In genomic region chr22:20519558-20519957, GRCh38 we compare ENCODE assay signal across 2 cellular contexts.
TF ChIP-seq lines count a peak whose summit lies in the region.

No MANE protein-coding gene starts in this region.

TF ChIP-seq in SK-N-SH, 30 proteins besides CTCF, POLR2A, EP300 and RAD21 (continued from another document):
- no peak for TF ChIP-seq REST (IDR thresholded peaks at IDR 0.05; ENCODE audit: low read depth, low read length)
- no peak for TF ChIP-seq EZH2phosphoT487 (IDR thresholded peaks at IDR 0.05; ENCODE audit: borderline replicate concordance, low read depth)
- no peak for TF ChIP-seq NFIC (IDR thresholded peaks at IDR 0.05; ENCODE audit: borderline replicate concordance)
- no peak for TF ChIP-seq FOXM1 (IDR thresholded peaks at IDR 0.05; ENCODE audit: low read depth)
- TF ChIP-seq, protein P1, sequence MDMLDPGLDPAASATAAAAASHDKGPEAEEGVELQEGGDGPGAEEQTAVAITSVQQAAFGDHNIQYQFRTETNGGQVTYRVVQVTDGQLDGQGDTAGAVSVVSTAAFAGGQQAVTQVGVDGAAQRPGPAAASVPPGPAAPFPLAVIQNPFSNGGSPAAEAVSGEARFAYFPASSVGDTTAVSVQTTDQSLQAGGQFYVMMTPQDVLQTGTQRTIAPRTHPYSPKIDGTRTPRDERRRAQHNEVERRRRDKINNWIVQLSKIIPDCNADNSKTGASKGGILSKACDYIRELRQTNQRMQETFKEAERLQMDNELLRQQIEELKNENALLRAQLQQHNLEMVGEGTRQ (IDR thresholded peaks at IDR 0.05; ENCODE audit: borderline replicate concordance, low read depth, low read length), result no peak
- TF ChIP-seq, protein P2, sequence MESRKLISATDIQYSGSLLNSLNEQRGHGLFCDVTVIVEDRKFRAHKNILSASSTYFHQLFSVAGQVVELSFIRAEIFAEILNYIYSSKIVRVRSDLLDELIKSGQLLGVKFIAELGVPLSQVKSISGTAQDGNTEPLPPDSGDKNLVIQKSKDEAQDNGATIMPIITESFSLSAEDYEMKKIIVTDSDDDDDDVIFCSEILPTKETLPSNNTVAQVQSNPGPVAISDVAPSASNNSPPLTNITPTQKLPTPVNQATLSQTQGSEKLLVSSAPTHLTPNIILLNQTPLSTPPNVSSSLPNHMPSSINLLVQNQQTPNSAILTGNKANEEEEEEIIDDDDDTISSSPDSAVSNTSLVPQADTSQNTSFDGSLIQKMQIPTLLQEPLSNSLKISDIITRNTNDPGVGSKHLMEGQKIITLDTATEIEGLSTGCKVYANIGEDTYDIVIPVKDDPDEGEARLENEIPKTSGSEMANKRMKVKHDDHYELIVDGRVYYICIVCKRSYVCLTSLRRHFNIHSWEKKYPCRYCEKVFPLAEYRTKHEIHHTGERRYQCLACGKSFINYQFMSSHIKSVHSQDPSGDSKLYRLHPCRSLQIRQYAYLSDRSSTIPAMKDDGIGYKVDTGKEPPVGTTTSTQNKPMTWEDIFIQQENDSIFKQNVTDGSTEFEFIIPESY (IDR thresholded peaks at IDR 0.05; ENCODE audit: borderline replicate concordance, low read depth), result no peak
- no peak for TF ChIP-seq TEAD4 (IDR thresholded peaks at IDR 0.05; ENCODE audit: borderline replicate concordance, insufficient read depth)
- no peak for TF ChIP-seq GATA2 (CRISPR knock-in tag; IDR thresholded peaks at IDR 0.05)
- TF ChIP-seq, protein P3, sequence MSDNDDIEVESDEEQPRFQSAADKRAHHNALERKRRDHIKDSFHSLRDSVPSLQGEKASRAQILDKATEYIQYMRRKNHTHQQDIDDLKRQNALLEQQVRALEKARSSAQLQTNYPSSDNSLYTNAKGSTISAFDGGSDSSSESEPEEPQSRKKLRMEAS (IDR thresholded peaks at IDR 0.05; ENCODE audit: low read depth), result no peak

TF ChIP-seq in SK-N-SH treated with all-trans-retinoic acid at 6 μM for 48 hours, 23 proteins besides CTCF, POLR2A, EP300 and RAD21 (continued from another document):
- no peak for TF ChIP-seq POU6F1 (CRISPR knock-in tag; IDR thresholded peaks at IDR 0.05; ENCODE audit: borderline replicate concordance, low read depth)
- no peak for TF ChIP-seq ZFP3 (CRISPR knock-in tag; IDR thresholded peaks at IDR 0.05)
- no peak for TF ChIP-seq OSR1 (CRISPR knock-in tag; IDR thresholded peaks at IDR 0.05)
- TF ChIP-seq CSRNP3 (CRISPR knock-in tag; IDR thresholded peaks at IDR 0.05), result no peak
- no peak for TF ChIP-seq PPARA (CRISPR knock-in tag; IDR thresholded peaks at IDR 0.05; ENCODE audit: borderline replicate concordance)
- TF ChIP-seq ZFP30 (CRISPR knock-in tag; IDR thresholded peaks at IDR 0.05), result no peak
